ENCODE assay signal across 11 cellular contexts in the genomic region with DNA sequence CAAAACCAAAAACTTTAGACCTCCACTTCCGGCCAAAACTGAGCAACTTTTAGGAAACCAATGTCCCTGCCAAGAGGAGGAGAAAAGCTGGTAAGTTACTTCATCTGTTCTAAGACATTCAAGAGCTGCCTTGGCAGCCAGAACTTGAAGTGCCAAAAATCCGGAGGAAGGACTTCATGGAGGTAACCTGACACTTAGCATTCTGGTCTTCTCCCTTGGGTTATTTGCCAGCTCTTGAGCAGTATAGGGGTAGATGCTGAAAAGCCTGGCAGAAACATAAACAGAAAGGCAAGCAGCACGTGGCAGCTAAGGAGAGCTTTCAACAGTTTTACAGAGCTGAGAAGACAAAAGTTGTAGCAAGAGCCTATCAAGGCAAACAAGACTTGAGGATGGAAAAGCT. TPM values are rescaled to one million over a fixed set of nuclear protein-coding genes. Genes with fewer than 3 reads are reported as not detected.
DNase-seq lines count a peak whose midpoint lies in the region; ATAC-seq and TF ChIP-seq lines count a peak whose summit lies in the region.
"Had no signal": no experiment of that assay in that cellular context is flagged by ENCODE, and none has a peak within 500 bp of the region (broad histone marks: within the 10 kb centered on the region; RNA-seq: fewer than 3 reads in every experiment).

No MANE protein-coding gene starts in this region.

- DNase-seq in AG04450 (ENCODE audit: low read depth, low spot score): peak; percentile 50
- DNase-seq in GM04503 (ENCODE audit: low read depth): peak; percentile 53
- peak; percentile 29 for DNase-seq in astrocyte of the cerebellum (ENCODE audit: low read depth)
- peak; percentile 32 for DNase-seq in lung (ENCODE audit: low spot score)
- no peak for DNase-seq in NAMALWA (ENCODE audit: low spot score)
- no peak for DNase-seq in islet precursor cell
- no peak for DNase-seq in activated naive CD8-positive, alpha-beta T cell treated with anti-CD3 and anti-CD28 coated beads for 36 hours
- no peak for DNase-seq in gastrocnemius medialis
- DNase-seq: amniotic stem cell had no signal

- CTCF ChIA-PET in AG04450 (lab: Charles Lee): interaction anchor here (0.7 to 1.6 kb wide), 3 partner anchors 49 to 225 kb away, joined by 3 to 5 read pairs (median 3); no protein-coding TSS in a partner anchor

- H3K4me3 ChIP-seq in AG04450 (ENCODE audit: low read depth, low read length) (no peak overlapping the region), astrocyte of the cerebellum (ENCODE audit: low read depth, low read length) (no peak overlapping the region), lung (no peak overlapping the region), gastrocnemius medialis (no peak overlapping the region)

- H3K9me3 ChIP-seq in AG04450 (ENCODE audit: control insufficient read depth, insufficient read depth, low read length) (no peaks in the 10 kb centered on the region), lung (ENCODE audit: control insufficient read depth in 2 of 2, insufficient read depth in 1 of 2, low read length in 1 of 2) (no peaks in the 10 kb centered on the region), gastrocnemius medialis (no peaks in the 10 kb centered on the region)

- no peak overlapping the region for H3K4me3 Mint-ChIP-seq in activated naive CD8-positive, alpha-beta T cell treated with anti-CD3 and anti-CD28 coated beads for 36 hours
- H3K4me3 Mint-ChIP-seq: memory B cell had no signal

- no peaks in the 10 kb centered on the region for H3K36me3 ChIP-seq in lung (ENCODE audit: control insufficient read depth in 2 of 2, insufficient read depth in 2 of 2, low read length in 2 of 2)
- no peaks in the 10 kb centered on the region for H3K36me3 ChIP-seq in gastrocnemius medialis

- H3K27me3 Mint-ChIP-seq in activated naive CD8-positive, alpha-beta T cell treated with anti-CD3 and anti-CD28 coated beads for 36 hours: no peaks in the 10 kb centered on the region
- H3K27me3 Mint-ChIP-seq: memory B cell had no signal

- intact Hi-C loops in gastrocnemius medialis (cut with DNase I; ENCODE audit: low total_unique reads): no loop called here

- H3K27me3 ChIP-seq in AG04450 (ENCODE audit: control insufficient read depth, insufficient read depth, low read length) (no peaks in the 10 kb centered on the region), lung (ENCODE audit: control insufficient read depth, insufficient read depth) (no peaks in the 10 kb centered on the region), gastrocnemius medialis (no peaks in the 10 kb centered on the region)

- POLR2A ChIA-PET in AG04450 (lab: Yijun Ruan, JAX): interaction anchor here (0.7 kb wide), 1 partner anchor 63 kb away, joined by 3 read pairs; no protein-coding TSS in a partner anchor

- in situ Hi-C loops in astrocyte of the cerebellum (cut with HindIII; ENCODE audit: low sequenced_read_pairs) (no loop called here), gastrocnemius medialis (cut with MboI; ENCODE audit: low sequenced_read_pairs in 4 of 4) (loop anchor here in 1 of 4 donors (25.0 kb wide), 1 partner anchor 89 kb away; no protein-coding TSS in a partner anchor)

- H3K9me3 Mint-ChIP-seq in activated naive CD8-positive, alpha-beta T cell treated with anti-CD3 and anti-CD28 coated beads for 36 hours: no peaks in the 10 kb centered on the region
- H3K9me3 Mint-ChIP-seq: memory B cell had no signal

- H3K36me3 Mint-ChIP-seq in activated naive CD8-positive, alpha-beta T cell treated with anti-CD3 and anti-CD28 coated beads for 36 hours: peaks cover 3% of the 10 kb centered on the region
- H3K36me3 Mint-ChIP-seq: memory B cell had no signal

- peak overlapping the region; percentile 54 for H3K27ac ChIP-seq in AG04450 (ENCODE audit: low read depth, low read length)
- no peak overlapping the region for H3K27ac ChIP-seq in lung (ENCODE audit: low read depth in 1 of 2, low read length in 1 of 2)
- H3K27ac ChIP-seq in gastrocnemius medialis: no peak overlapping the region
- H3K27ac ChIP-seq: RWPE1 had no signal

- TF ChIP-seq POLR2A in gastrocnemius medialis (IDR thresholded peaks at IDR 0.05): no peak

- TF ChIP-seq CTCF in AG04450 (IDR thresholded peaks at IDR 0.05; ENCODE audit: low read depth, low read length): no peak
- no peak for TF ChIP-seq CTCF in astrocyte of the cerebellum (IDR thresholded peaks at IDR 0.05; ENCODE audit: low read depth, low read length, missing control alignments)
- no peak for TF ChIP-seq CTCF in lung (IDR thresholded peaks at IDR 0.05; ENCODE audit: control extremely low read depth, extremely low read depth)
- no peak for TF ChIP-seq CTCF in gastrocnemius medialis (IDR thresholded peaks at IDR 0.05 in 4 of 5, conservative IDR thresholded peaks at IDR 0.05 in 1 of 5)

- no peak overlapping the region for H3K27ac Mint-ChIP-seq in activated naive CD8-positive, alpha-beta T cell treated with anti-CD3 and anti-CD28 coated beads for 36 hours
- H3K27ac Mint-ChIP-seq: memory B cell had no signal

- H3K4me1 ChIP-seq in lung (ENCODE audit: control insufficient read depth in 2 of 2, insufficient read depth in 2 of 2, low read length in 2 of 2) (peaks cover 2 to 5% of the 10 kb centered on the region in 2 donors), gastrocnemius medialis (no peaks in the 10 kb centered on the region)

- 39 to 64% methylated on average over 3 of the region's 3 CpGs for WGBS in lung, 2 donors

- H3K4me1 Mint-ChIP-seq in activated naive CD8-positive, alpha-beta T cell treated with anti-CD3 and anti-CD28 coated beads for 36 hours: peaks cover 2% of the 10 kb centered on the region

- ATAC-seq in lung (ENCODE audit: insufficient read depth, low FRiP score) (no peak), gastrocnemius medialis (no peak)

RNA-seq across cellular contexts. Expression of a gene that starts 53.2 kb away (rescaled TPM):
- polyA plus RNA-seq in AG04450 (2011; rRNA removed) (2.3 and 2.9 TPM in 2 replicates), lung (1 to 10 TPM; 1.3 to 3.9 TPM)
- polyA minus RNA-seq in AG04450 (2011; rRNA and poly(A)+ RNA removed): 7.3 and 11.6 TPM in 2 replicates
- total RNA-seq in lung (10 to 100 TPM in 1 of 2 donors, 1 to 10 TPM in 1; 3.5 to 12.6 TPM), gastrocnemius medialis (1 to 10 TPM in 3 of 4 donors, under 1 TPM in 1; 0.80 to 2.8 (median 1.8) TPM)
- total RNA-seq in activated naive CD8-positive, alpha-beta T cell treated with anti-CD3 and anti-CD28 coated beads for 36 hours: 1 to 10 TPM; 7.4 to 9.7 TPM

Comparison
In these comparisons a context has a peak if more than half of its experiments do, and no peak if none do; other contexts are left out.
1. DNase-seq: peak in AG04450 (single experiment), GM04503 (single experiment), astrocyte of the cerebellum (single experiment) and lung (single experiment); none in NAMALWA (single experiment), islet precursor cell (single experiment), activated naive CD8-positive, alpha-beta T cell treated with anti-CD3 and anti-CD28 coated beads for 36 hours (single experiment) and gastrocnemius medialis (0 of 2).